8 cellular contexts compared by ENCODE assay signal in genomic region chr15:78909791-78910228, GRCh38. TPM values are rescaled to one million over a fixed set of nuclear protein-coding genes. Genes with fewer than 3 reads are reported as not detected.
DNase-seq lines count a peak whose midpoint lies in the region; ATAC-seq and TF ChIP-seq lines count a peak whose summit lies in the region.

No MANE protein-coding gene starts in this region.

- in situ Hi-C loops in HAP-1 (cut with MboI; ENCODE audit: low sequenced_read_pairs), result no loop called here

- TF ChIP-seq RAD21 in neural cell (conservative IDR thresholded peaks at IDR 0.05), result peak; percentile 81

- H2AFZ ChIP-seq in neural cell (ENCODE audit: low read depth, low read length), result no peak overlapping the region

- H3K4me1 Mint-ChIP-seq in CD8-positive, alpha-beta T cell (ENCODE audit: low read depth), result peaks cover 23% of the 10 kb centered on the region

- H3K9ac ChIP-seq in neural cell (ENCODE audit: low read length), result no peak overlapping the region

- TF ChIP-seq EP300 in neural cell (conservative IDR thresholded peaks at IDR 0.05; ENCODE audit: poor library complexity, severe bottlenecking), result no peak

- H3K79me2 ChIP-seq in neural cell (replicated peaks; ENCODE audit: insufficient read depth, low read length), result peaks cover 5% of the 10 kb centered on the region

- peak; percentile 59 for ATAC-seq in CD8-positive, alpha-beta T cell
- ATAC-seq in esophagus mucosa (peak; percentile 48), HG03196 (IDR thresholded peaks at IDR 0.05; ENCODE audit: unreplicated experiment) (no peak), HG03159 (IDR thresholded peaks at IDR 0.05; ENCODE audit: unreplicated experiment) (no peak)

- H3K4me3 Mint-ChIP-seq in CD8-positive, alpha-beta T cell, result no peak overlapping the region

- H3F3A ChIP-seq in neural cell (ENCODE audit: insufficient read depth, low read length, poor library complexity, severe bottlenecking), result no peaks in the 10 kb centered on the region

- TF ChIP-seq CTCF in CD8-positive, alpha-beta T cell (IDR thresholded peaks at IDR 0.05), result peak; percentile 56
- TF ChIP-seq CTCF in neural cell (IDR thresholded peaks at IDR 0.05; ENCODE audit: poor library complexity, severe bottlenecking), result peak; percentile 82

- H3K27ac Mint-ChIP-seq in CD8-positive, alpha-beta T cell, result peak overlapping the region; percentile 24

- H4K20me1 ChIP-seq in neural cell (ENCODE audit: insufficient read depth), result peaks cover 7% of the 10 kb centered on the region

- H3K9me3 ChIP-seq in CD8-positive, alpha-beta T cell (ENCODE audit: low read length), result no peaks in the 10 kb centered on the region
- H3K9me3 ChIP-seq in HAP-1, result no peaks in the 10 kb centered on the region
- no peaks in the 10 kb centered on the region for H3K9me3 ChIP-seq in neural cell (ENCODE audit: low read length)

- no peaks in the 10 kb centered on the region for H3K9me3 Mint-ChIP-seq in CD8-positive, alpha-beta T cell

- no peak overlapping the region for H3K4me3 ChIP-seq in CD8-positive, alpha-beta T cell (ENCODE audit: low read depth, low read length)
- H3K4me3 ChIP-seq in HAP-1, result no peak overlapping the region
- no peak overlapping the region for H3K4me3 ChIP-seq in neural cell (ENCODE audit: low read length)

- no peak overlapping the region for H3K4me2 ChIP-seq in neural cell (ENCODE audit: low read length)

- intact Hi-C loops in CD8-positive, alpha-beta T cell (cut with DNase I, micrococcal nuclease), result loop anchor here in 1 of 2 experiments (2.0 kb wide), 1 partner anchor 273 kb away; no protein-coding TSS in a partner anchor

- no peaks in the 10 kb centered on the region for H3K27me3 Mint-ChIP-seq in CD8-positive, alpha-beta T cell (ENCODE audit: low read depth)

- H3K27ac ChIP-seq in CD8-positive, alpha-beta T cell (ENCODE audit: low read depth, low read length), result no peak overlapping the region
- no peak overlapping the region for H3K27ac ChIP-seq in neural cell (ENCODE audit: low read length)

- peaks cover 32% of the 10 kb centered on the region for H3K36me3 ChIP-seq in CD8-positive, alpha-beta T cell (ENCODE audit: insufficient read depth, low read length)
- H3K36me3 ChIP-seq in HAP-1 (replicated peaks), result peaks cover 86% of the 10 kb centered on the region
- H3K36me3 ChIP-seq in neural cell (ENCODE audit: insufficient read depth, low read length), result no peaks in the 10 kb centered on the region

- no peaks in the 10 kb centered on the region for H3K9me2 ChIP-seq in neural cell (ENCODE audit: insufficient read depth, low read length)

- H3K4me1 ChIP-seq in CD8-positive, alpha-beta T cell (ENCODE audit: insufficient read depth, low read length), result no peaks in the 10 kb centered on the region
- no peaks in the 10 kb centered on the region; the same call in 1 of the 2 replicates for H3K4me1 ChIP-seq in HAP-1

- DNase-seq in CD8-positive, alpha-beta T cell, result peak in 1 of 7 experiments; percentile 43
- DNase-seq in HAP-1 (ENCODE audit: low spot score in 2 of 2), result peak; percentile 68 to 84
- peak; percentile 27 for DNase-seq in SKM-1 treated with dmso at 0.1 percent for 144 hours (lab: John Stamatoyannopoulos, UW; ENCODE audit: unreplicated experiment)
- DNase-seq in NCI-H2107 treated with DMSO at 0.1 percent for 48 hours (lab: John Stamatoyannopoulos, UW; ENCODE audit: unreplicated experiment), result no peak

- H3K36me3 Mint-ChIP-seq in CD8-positive, alpha-beta T cell, result peaks cover 86% of the 10 kb centered on the region

- no peaks in the 10 kb centered on the region for H3K27me3 ChIP-seq in CD8-positive, alpha-beta T cell (ENCODE audit: insufficient read depth, low read length)
- H3K27me3 ChIP-seq in HAP-1 (ENCODE audit: low read depth), result no peaks in the 10 kb centered on the region
- no peaks in the 10 kb centered on the region for H3K27me3 ChIP-seq in neural cell (ENCODE audit: insufficient read depth, low read depth, low read length)

- CTCF ChIA-PET in CD8-positive, alpha-beta T cell (lab: Charles Lee), result interaction anchor here (0.7 to 1.0 kb wide), 4 partner anchors 10 to 275 kb away, joined by 3 to 6 read pairs (median 4); no protein-coding TSS in a partner anchor

- POLR2A ChIA-PET in CD8-positive, alpha-beta T cell (lab: Charles Lee), result no interaction called here

TF ChIP-seq in neural cell, 6 proteins besides CTCF, POLR2A, EP300 and RAD21:
- TF ChIP-seq, protein P1, sequence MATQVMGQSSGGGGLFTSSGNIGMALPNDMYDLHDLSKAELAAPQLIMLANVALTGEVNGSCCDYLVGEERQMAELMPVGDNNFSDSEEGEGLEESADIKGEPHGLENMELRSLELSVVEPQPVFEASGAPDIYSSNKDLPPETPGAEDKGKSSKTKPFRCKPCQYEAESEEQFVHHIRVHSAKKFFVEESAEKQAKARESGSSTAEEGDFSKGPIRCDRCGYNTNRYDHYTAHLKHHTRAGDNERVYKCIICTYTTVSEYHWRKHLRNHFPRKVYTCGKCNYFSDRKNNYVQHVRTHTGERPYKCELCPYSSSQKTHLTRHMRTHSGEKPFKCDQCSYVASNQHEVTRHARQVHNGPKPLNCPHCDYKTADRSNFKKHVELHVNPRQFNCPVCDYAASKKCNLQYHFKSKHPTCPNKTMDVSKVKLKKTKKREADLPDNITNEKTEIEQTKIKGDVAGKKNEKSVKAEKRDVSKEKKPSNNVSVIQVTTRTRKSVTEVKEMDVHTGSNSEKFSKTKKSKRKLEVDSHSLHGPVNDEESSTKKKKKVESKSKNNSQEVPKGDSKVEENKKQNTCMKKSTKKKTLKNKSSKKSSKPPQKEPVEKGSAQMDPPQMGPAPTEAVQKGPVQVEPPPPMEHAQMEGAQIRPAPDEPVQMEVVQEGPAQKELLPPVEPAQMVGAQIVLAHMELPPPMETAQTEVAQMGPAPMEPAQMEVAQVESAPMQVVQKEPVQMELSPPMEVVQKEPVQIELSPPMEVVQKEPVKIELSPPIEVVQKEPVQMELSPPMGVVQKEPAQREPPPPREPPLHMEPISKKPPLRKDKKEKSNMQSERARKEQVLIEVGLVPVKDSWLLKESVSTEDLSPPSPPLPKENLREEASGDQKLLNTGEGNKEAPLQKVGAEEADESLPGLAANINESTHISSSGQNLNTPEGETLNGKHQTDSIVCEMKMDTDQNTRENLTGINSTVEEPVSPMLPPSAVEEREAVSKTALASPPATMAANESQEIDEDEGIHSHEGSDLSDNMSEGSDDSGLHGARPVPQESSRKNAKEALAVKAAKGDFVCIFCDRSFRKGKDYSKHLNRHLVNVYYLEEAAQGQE (IDR thresholded peaks at IDR 0.05; ENCODE audit: borderline replicate concordance), result no peak
- TF ChIP-seq EZH2 (IDR thresholded peaks at IDR 0.05; ENCODE audit: borderline replicate concordance, insufficient read depth, low read length, poor library complexity, severe bottlenecking), result no peak
- peak; percentile 82 for TF ChIP-seq SMC3 (conservative IDR thresholded peaks at IDR 0.05; ENCODE audit: poor library complexity)
- TF ChIP-seq POLR2AphosphoS5 (IDR thresholded peaks at IDR 0.05), result peak; percentile 17
- TF ChIP-seq TAF1 (IDR thresholded peaks at IDR 0.05; ENCODE audit: low read depth), result no peak
- no peak for TF ChIP-seq MXI1 (conservative IDR thresholded peaks at IDR 0.05; ENCODE audit: poor library complexity, severe bottlenecking)

RNA-seq across cellular contexts. Expression of gene CTSH, which starts 35.0 kb away (rescaled TPM):
- total RNA-seq in CD8-positive, alpha-beta T cell, result 1 to 10 TPM; 3.7 to 5.0 TPM
- 56.4 TPM for total RNA-seq in esophagus mucosa
- 3.3 and 4.1 TPM in 2 replicates for polyA plus RNA-seq in neural cell
- 1.7 TPM in 1 of 2 replicates, not detected in the other for polyA minus RNA-seq in neural cell

RNA-seq across cellular contexts. Expression of gene MORF4L1, which starts 37.1 kb away (rescaled TPM):
- total RNA-seq in CD8-positive, alpha-beta T cell, result 100 to 1,000 TPM; 513 to 545 TPM
- 128 TPM for total RNA-seq in esophagus mucosa
- 1,505 and 1,595 TPM in 2 replicates for polyA plus RNA-seq in neural cell
- polyA minus RNA-seq in neural cell, result 1,060 and 1,223 TPM in 2 replicates

Comparison
In these comparisons a context has a peak if more than half of its experiments do, and no peak if none do; other contexts are left out.
1. ATAC-seq: peak in CD8-positive, alpha-beta T cell (single experiment) and esophagus mucosa (single experiment); none in HG03196 (single experiment) and HG03159 (single experiment).